9 cellular contexts compared by ENCODE assay signal in the genomic region with DNA sequence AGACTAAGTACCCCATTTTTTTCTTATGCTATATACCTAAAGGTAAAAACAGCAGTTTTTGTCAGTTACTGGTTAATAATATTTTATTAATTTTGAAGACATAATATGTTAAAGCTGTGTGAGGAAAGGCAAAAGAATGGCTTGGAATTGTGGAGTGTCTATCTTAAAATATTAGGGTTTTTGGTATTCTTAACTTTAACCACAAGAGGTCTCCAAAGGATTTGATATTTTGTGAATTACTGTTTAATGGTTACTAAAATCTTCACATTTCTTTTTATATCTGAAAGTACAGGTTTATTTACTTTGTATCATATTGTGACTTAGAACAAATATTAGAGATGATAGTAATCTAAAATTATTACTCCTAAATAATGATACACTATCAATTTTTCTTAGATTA. TPM values are rescaled to one million over a fixed set of nuclear protein-coding genes. Genes with fewer than 3 reads are reported as not detected.
DNase-seq lines count a peak whose midpoint lies in the region; ATAC-seq, FAIRE-seq and TF ChIP-seq lines count a peak whose summit lies in the region.
"Had no signal": no experiment of that assay in that cellular context is flagged by ENCODE, and none has a peak within 500 bp of the region (broad histone marks: within the 10 kb centered on the region; RNA-seq: fewer than 3 reads in every experiment).

No MANE protein-coding gene starts in this region.

- no peak for ATAC-seq in activated CD8-positive, alpha-beta T cell treated with anti-CD3 and anti-CD28 coated beads for 36 hours
- no peak for ATAC-seq in activated CD8-positive, alpha-beta T cell treated with anti-CD3 and anti-CD28 coated beads, Interleukin-2, amount 10 ng/mL, durations not matched to agents 7 days and 5 days
- ATAC-seq in GM21526 (IDR thresholded peaks at IDR 0.05; ENCODE audit: low FRiP score, unreplicated experiment), result no peak

- no peak overlapping the region for H3K4me3 ChIP-seq in fibroblast of the aortic adventitia (ENCODE audit: low read depth, low read length)
- H3K4me3 ChIP-seq in tibial nerve, result no peak overlapping the region
- no peak overlapping the region for H3K4me3 ChIP-seq in effector memory CD4-positive, alpha-beta T cell (ENCODE audit: insufficient read depth, low read depth, low read length, poor library complexity, severe bottlenecking)

- TF ChIP-seq EP300 in tibial nerve (IDR thresholded peaks at IDR 0.05), result no peak

- H3K36me3 ChIP-seq in tibial nerve, result peaks cover 0 to 21% (median 0%) of the 10 kb centered on the region in 3 donors
- H3K36me3 ChIP-seq in effector memory CD4-positive, alpha-beta T cell (ENCODE audit: control insufficient read depth, insufficient read depth, low read length), result no peaks in the 10 kb centered on the region

- H3K27ac ChIP-seq in tibial nerve, result no peak overlapping the region
- H3K27ac ChIP-seq in effector memory CD4-positive, alpha-beta T cell (ENCODE audit: insufficient read depth, low read length, poor library complexity, severe bottlenecking), result no peak overlapping the region

- H3K9me3 ChIP-seq in tibial nerve, result peaks cover 0 to 3% (median 0%) of the 10 kb centered on the region in 4 donors
- no peaks in the 10 kb centered on the region for H3K9me3 ChIP-seq in effector memory CD4-positive, alpha-beta T cell (ENCODE audit: control insufficient read depth, low read length)

- DNase-seq in activated CD8-positive, alpha-beta T cell treated with anti-CD3 and anti-CD28 coated beads for 36 hours, result no peak
- no peak for DNase-seq in activated CD8-positive, alpha-beta T cell treated with anti-CD3 and anti-CD28 coated beads, Interleukin-2, amount 10 ng/mL, durations not matched to agents 7 days and 5 days
- DNase-seq in RCC 7860 (ENCODE audit: low spot score) (peak; percentile 5), fibroblast of the aortic adventitia (ENCODE audit: low read depth) (peak; percentile 51), tibial nerve (ENCODE audit: low spot score in 2 of 2) (no peak)
- no peak for DNase-seq in stimulated activated naive CD4-positive, alpha-beta T cell treated with Interleukin-2 at 50 U/mL for 16 hours (lab: John Stamatoyannopoulos, UW)
- no peak for DNase-seq in effector memory CD4-positive, alpha-beta T cell

- no peaks in the 10 kb centered on the region for H3K27me3 Mint-ChIP-seq in activated CD8-positive, alpha-beta T cell treated with anti-CD3 and anti-CD28 coated beads for 36 hours
- H3K27me3 Mint-ChIP-seq in activated CD8-positive, alpha-beta T cell treated with anti-CD3 and anti-CD28 coated beads, Interleukin-2, amount 10 ng/mL, durations not matched to agents 7 days and 5 days (ENCODE audit: low read depth), result no peaks in the 10 kb centered on the region

- H3K27ac Mint-ChIP-seq in activated CD8-positive, alpha-beta T cell treated with anti-CD3 and anti-CD28 coated beads for 36 hours, result no peak overlapping the region
- H3K27ac Mint-ChIP-seq in activated CD8-positive, alpha-beta T cell treated with anti-CD3 and anti-CD28 coated beads, Interleukin-2, amount 10 ng/mL, durations not matched to agents 7 days and 5 days, result no peak overlapping the region

- POLR2A ChIA-PET in activated CD8-positive, alpha-beta T cell treated with anti-CD3 and anti-CD28 coated beads for 36 hours (lab: Charles Lee), result no interaction called here
- POLR2A ChIA-PET in activated CD8-positive, alpha-beta T cell treated with anti-CD3 and anti-CD28 coated beads, Interleukin-2, amount 10 ng/mL, durations not matched to agents 7 days and 5 days (lab: Charles Lee), result no interaction called here

- no peaks in the 10 kb centered on the region for H3K9me3 Mint-ChIP-seq in activated CD8-positive, alpha-beta T cell treated with anti-CD3 and anti-CD28 coated beads for 36 hours
- no peaks in the 10 kb centered on the region for H3K9me3 Mint-ChIP-seq in activated CD8-positive, alpha-beta T cell treated with anti-CD3 and anti-CD28 coated beads, Interleukin-2, amount 10 ng/mL, durations not matched to agents 7 days and 5 days (ENCODE audit: insufficient read depth)

- H3K4me3 Mint-ChIP-seq in activated CD8-positive, alpha-beta T cell treated with anti-CD3 and anti-CD28 coated beads for 36 hours, result no peak overlapping the region
- no peak overlapping the region for H3K4me3 Mint-ChIP-seq in activated CD8-positive, alpha-beta T cell treated with anti-CD3 and anti-CD28 coated beads, Interleukin-2, amount 10 ng/mL, durations not matched to agents 7 days and 5 days

- CTCF ChIA-PET in activated CD8-positive, alpha-beta T cell treated with anti-CD3 and anti-CD28 coated beads for 36 hours (lab: Charles Lee), result interaction anchor here (0.9 to 3.2 kb wide), 7 partner anchors 15 to 512 kb away, joined by 3 to 22 read pairs (median 4); no protein-coding TSS in a partner anchor
- CTCF ChIA-PET in activated CD8-positive, alpha-beta T cell treated with anti-CD3 and anti-CD28 coated beads, Interleukin-2, amount 10 ng/mL, durations not matched to agents 7 days and 5 days (lab: Charles Lee), result interaction anchor here (0.8 to 6.8 kb wide), 11 partner anchors 10 to 521 kb away, joined by 3 to 44 read pairs (median 5); no protein-coding TSS in a partner anchor

- no peaks in the 10 kb centered on the region for H3K4me1 ChIP-seq in tibial nerve
- H3K4me1 ChIP-seq in effector memory CD4-positive, alpha-beta T cell (ENCODE audit: control insufficient read depth, insufficient read depth, low read length, poor library complexity, severe bottlenecking), result no peaks in the 10 kb centered on the region

- TF ChIP-seq CTCF in activated CD8-positive, alpha-beta T cell treated with anti-CD3 and anti-CD28 coated beads for 36 hours (IDR thresholded peaks at IDR 0.05), result peak; percentile 25
- TF ChIP-seq CTCF in fibroblast of the aortic adventitia (IDR thresholded peaks at IDR 0.05; ENCODE audit: insufficient read depth, low read length) (peak; percentile 34), tibial nerve (IDR thresholded peaks at IDR 0.05) (peak; percentile 20 to 48 (median 23))

- no peaks in the 10 kb centered on the region for H3K27me3 ChIP-seq in tibial nerve
- no peaks in the 10 kb centered on the region for H3K27me3 ChIP-seq in effector memory CD4-positive, alpha-beta T cell (replicated peaks; ENCODE audit: control insufficient read depth, insufficient read depth, low read length, poor library complexity, severe bottlenecking)

- no peak for TF ChIP-seq POLR2A in tibial nerve (IDR thresholded peaks at IDR 0.05)

- H3K4me1 Mint-ChIP-seq in activated CD8-positive, alpha-beta T cell treated with anti-CD3 and anti-CD28 coated beads for 36 hours (ENCODE audit: low read depth), result peaks cover 19% of the 10 kb centered on the region
- H3K4me1 Mint-ChIP-seq in activated CD8-positive, alpha-beta T cell treated with anti-CD3 and anti-CD28 coated beads, Interleukin-2, amount 10 ng/mL, durations not matched to agents 7 days and 5 days (ENCODE audit: low read depth), result peaks cover 27% of the 10 kb centered on the region

- intact Hi-C loops in activated CD8-positive, alpha-beta T cell treated with anti-CD3 and anti-CD28 coated beads for 36 hours (cut with micrococcal nuclease), result loop anchor here (5.0 to 10.0 kb wide), 3 partner anchors 421 to 508 kb away; no protein-coding TSS in a partner anchor

- peak; percentile 31 for FAIRE-seq in RCC 7860 (lab: Jason Lieb, UNC)
- FAIRE-seq: keratinocyte had no signal

- peaks cover 34% of the 10 kb centered on the region for H3K36me3 Mint-ChIP-seq in activated CD8-positive, alpha-beta T cell treated with anti-CD3 and anti-CD28 coated beads for 36 hours (ENCODE audit: low read depth)
- H3K36me3 Mint-ChIP-seq in activated CD8-positive, alpha-beta T cell treated with anti-CD3 and anti-CD28 coated beads, Interleukin-2, amount 10 ng/mL, durations not matched to agents 7 days and 5 days (ENCODE audit: low read depth), result peaks cover 40% of the 10 kb centered on the region

RNA-seq across cellular contexts. Expression of a gene that starts 32.0 kb away (rescaled TPM):
- total RNA-seq in activated CD8-positive, alpha-beta T cell treated with anti-CD3 and anti-CD28 coated beads for 36 hours, result 100 to 1,000 TPM; 107 to 109 TPM
- total RNA-seq in activated CD8-positive, alpha-beta T cell treated with anti-CD3 and anti-CD28 coated beads, Interleukin-2, amount 10 ng/mL, durations not matched to agents 7 days and 5 days, result 100 to 1,000 TPM in 1 of 2 experiments, 10 to 100 TPM in 1; 96.2 to 102 TPM
- 13.2 and 49.5 TPM in 2 replicates for total RNA-seq in fibroblast of the aortic adventitia (ENCODE audit: low replicate concordance)
- total RNA-seq in tibial nerve, result 10 to 100 TPM in 3 of 4 donors, 1 to 10 TPM in 1; 4.8 to 20.8 (median 12.0) TPM

RNA-seq across cellular contexts. Expression of a gene that starts 32.3 kb away (rescaled TPM):
- 10 to 100 TPM; 23.0 to 23.4 TPM for total RNA-seq in activated CD8-positive, alpha-beta T cell treated with anti-CD3 and anti-CD28 coated beads for 36 hours
- total RNA-seq in activated CD8-positive, alpha-beta T cell treated with anti-CD3 and anti-CD28 coated beads, Interleukin-2, amount 10 ng/mL, durations not matched to agents 7 days and 5 days, result 10 to 100 TPM; 20.1 to 20.3 TPM
- 19.3 and 25.0 TPM in 2 replicates for total RNA-seq in fibroblast of the aortic adventitia (ENCODE audit: low replicate concordance)
- total RNA-seq in tibial nerve, result 10 to 100 TPM in 3 of 4 donors, 1 to 10 TPM in 1; 8.8 to 16.8 (median 12.4) TPM

Comparison
In these comparisons a context has a peak if more than half of its experiments do, and no peak if none do; other contexts are left out.
1. DNase-seq: peak in RCC 7860 (single experiment) and fibroblast of the aortic adventitia (single experiment); none in activated CD8-positive, alpha-beta T cell treated with anti-CD3 and anti-CD28 coated beads for 36 hours (single experiment), activated CD8-positive, alpha-beta T cell treated with anti-CD3 and anti-CD28 coated beads, Interleukin-2, amount 10 ng/mL, durations not matched to agents 7 days and 5 days (single experiment), tibial nerve (0 of 2), stimulated activated naive CD4-positive, alpha-beta T cell treated with Interleukin-2 at 50 U/mL for 16 hours (single experiment) and effector memory CD4-positive, alpha-beta T cell (0 of 3).
2. Peak in every context shown above with its lines, with median percentiles within 50 percentile points of each other: CTCF ChIP-seq.